ENCODE assay signal across 10 cellular contexts in the genomic region with DNA sequence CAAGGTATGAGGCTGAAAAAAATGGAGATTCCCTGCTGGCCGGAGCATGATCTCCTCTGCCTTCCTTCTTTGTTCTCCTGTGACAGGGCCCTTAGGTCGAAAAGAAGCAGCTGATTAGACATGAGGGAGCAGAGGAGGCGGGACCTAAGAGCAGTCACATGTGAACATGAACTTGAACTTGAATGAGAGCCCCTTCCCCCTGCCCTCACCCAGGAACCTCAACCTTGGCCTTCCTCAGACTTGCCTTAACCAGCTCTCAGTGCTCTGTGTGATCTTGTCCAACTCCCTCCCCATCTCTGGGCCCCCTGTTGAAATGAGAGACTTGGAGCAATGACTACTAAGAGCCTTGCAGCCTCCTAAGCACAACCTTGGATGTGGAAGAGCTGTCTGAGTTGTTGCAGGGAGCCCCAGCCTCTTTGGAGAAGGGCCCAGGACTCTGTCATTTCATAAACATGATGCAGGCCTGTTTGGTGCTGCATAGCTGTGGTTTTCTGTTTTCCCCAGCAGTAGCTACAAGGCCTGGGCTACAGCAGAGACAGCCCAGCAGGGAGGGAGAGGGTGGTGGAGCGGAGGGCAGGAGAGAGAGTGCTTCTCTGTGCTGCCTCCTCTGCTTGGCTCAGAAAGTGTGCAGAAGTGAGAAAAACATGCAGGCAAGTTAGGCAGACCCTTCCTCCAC.
DNase-seq lines count a peak whose midpoint lies in the region; ATAC-seq and TF ChIP-seq lines count a peak whose summit lies in the region.
"Had no signal": no experiment of that assay in that cellular context is flagged by ENCODE, and none has a peak within 500 bp of the region (broad histone marks: within the 10 kb centered on the region; RNA-seq: fewer than 3 reads in every experiment).

No MANE protein-coding gene starts in this region.

- H3K9ac ChIP-seq in DND-41 (ENCODE audit: low read depth, low read length) (no peak overlapping the region), rectal smooth muscle tissue (ENCODE audit: low read length) (no peak overlapping the region)

- no peak overlapping the region for H3K4me2 ChIP-seq in DND-41 (ENCODE audit: insufficient read depth, low read length)

- H3K79me2 ChIP-seq in DND-41 (ENCODE audit: insufficient read depth, low read length): no peaks in the 10 kb centered on the region

- H3K4me1 ChIP-seq in DND-41 (ENCODE audit: insufficient read depth, low read length) (no peaks in the 10 kb centered on the region), cardiac muscle cell (ENCODE audit: low read depth) (peaks cover 11% of the 10 kb centered on the region), rectal smooth muscle tissue (ENCODE audit: control insufficient read depth, insufficient read depth, low read length) (peaks cover 32% of the 10 kb centered on the region)

- no peak overlapping the region for H2AFZ ChIP-seq in DND-41 (ENCODE audit: low read depth, low read length)

- H3K27me3 ChIP-seq in DND-41 (ENCODE audit: insufficient read depth, low read length, poor library complexity): peaks cover 8% of the 10 kb centered on the region
- no peaks in the 10 kb centered on the region for H3K27me3 ChIP-seq in cardiac muscle cell
- no peaks in the 10 kb centered on the region for H3K27me3 ChIP-seq in rectal smooth muscle tissue (ENCODE audit: control insufficient read depth, insufficient read depth, low read length)

- H3K9me3 ChIP-seq in DND-41 (ENCODE audit: insufficient read depth, low read length, severe bottlenecking) (peaks cover 9% of the 10 kb centered on the region), cardiac muscle cell (ENCODE audit: low read depth) (no peaks in the 10 kb centered on the region)

- H3K36me3 ChIP-seq in DND-41 (ENCODE audit: insufficient read depth, low read length): no peaks in the 10 kb centered on the region
- H3K36me3 ChIP-seq in cardiac muscle cell: no peaks in the 10 kb centered on the region
- no peaks in the 10 kb centered on the region for H3K36me3 ChIP-seq in rectal smooth muscle tissue (ENCODE audit: control insufficient read depth, insufficient read depth, low read length)

- H3K27ac ChIP-seq in DND-41 (ENCODE audit: low read length): no peak overlapping the region
- H3K27ac ChIP-seq in cardiac muscle cell: peak overlapping the region; percentile 22
- H3K27ac ChIP-seq in rectal smooth muscle tissue (ENCODE audit: low read depth, low read length): peak overlapping the region; percentile 83

- H4K20me1 ChIP-seq in DND-41 (ENCODE audit: insufficient read depth, low read length): no peaks in the 10 kb centered on the region

- ATAC-seq in DND-41 (ENCODE audit: insufficient read depth, low read depth): peak; percentile 58
- ATAC-seq in HG02973 (IDR thresholded peaks at IDR 0.05; ENCODE audit: unreplicated experiment): no peak

- no peak for DNase-seq in DND-41
- DNase-seq in T1000 (lab: John Stamatoyannopoulos, UW): peak; percentile 61
- peak; percentile 52 to 98 for DNase-seq in cardiac muscle cell (ENCODE audit: low read depth in 1 of 2, low spot score in 1 of 2)
- DNase-seq in stimulated activated CD4-positive, alpha-beta T cell treated with anti-CD3 and anti-CD28 coated beads, Interleukin-1b, Interleukin-23, amount 100 ng/mL, for 48 hours: no peak
- no peak for DNase-seq in LoVo (ENCODE audit: low spot score)
- no peak for DNase-seq in SIG-M5 (lab: John Stamatoyannopoulos, UW)
- DNase-seq: GF-D8 had no signal

- H3K4me3 ChIP-seq in DND-41 (ENCODE audit: low read depth in 1 of 2, low read length in 2 of 2): no peak overlapping the region
- H3K4me3 ChIP-seq in cardiac muscle cell: no peak overlapping the region
- H3K4me3 ChIP-seq in rectal smooth muscle tissue (ENCODE audit: low read length): no peak overlapping the region
- H3K4me3 ChIP-seq: skin epidermis had no signal

- TF ChIP-seq CTCF in DND-41 (IDR thresholded peaks at IDR 0.05; ENCODE audit: borderline replicate concordance, extremely low read depth, low read length, poor library complexity, severe bottlenecking) (no peak), cardiac muscle cell (IDR thresholded peaks at IDR 0.05; ENCODE audit: low read depth, low read length) (peak; percentile 6)

Comparison
In these comparisons a context has a peak if more than half of its experiments do, and no peak if none do; other contexts are left out.
1. DNase-seq: peak in T1000 (single experiment) and cardiac muscle cell (2 of 2); none in DND-41 (single experiment), stimulated activated CD4-positive, alpha-beta T cell treated with anti-CD3 and anti-CD28 coated beads, Interleukin-1b, Interleukin-23, amount 100 ng/mL, for 48 hours (single experiment), LoVo (single experiment) and SIG-M5 (single experiment).